1 cellular context compared by ENCODE assay signal in the genomic region with DNA sequence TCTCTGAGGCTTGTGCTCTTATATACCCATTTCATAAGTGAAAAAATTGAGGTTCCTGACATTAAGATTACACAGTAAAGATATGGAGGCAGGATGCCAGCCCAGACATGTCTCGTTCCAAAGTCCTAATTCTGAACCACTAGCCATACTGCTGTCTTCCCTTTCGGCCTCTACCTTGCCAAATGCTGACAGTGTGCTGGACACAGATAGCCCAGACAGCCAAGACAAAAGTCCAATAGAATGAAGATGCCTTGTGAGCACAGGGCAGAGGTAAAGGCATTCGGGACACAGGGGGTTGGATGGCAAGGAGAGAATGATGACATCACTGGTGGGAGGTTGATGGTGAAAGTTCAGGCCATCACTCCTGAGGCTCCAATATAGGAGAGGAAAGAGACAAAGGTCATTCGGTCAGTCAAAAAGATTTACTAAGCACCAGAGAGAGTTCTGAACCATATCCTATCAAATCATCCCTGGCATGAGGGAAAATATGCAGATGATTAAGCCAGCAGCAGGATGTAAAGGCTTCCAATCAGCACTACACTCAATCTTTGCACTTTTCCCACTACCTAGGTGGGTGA.
TF ChIP-seq lines count a peak whose summit lies in the region.

No MANE protein-coding gene starts in this region.

TF ChIP-seq in A549, 52 proteins besides CTCF, POLR2A, EP300 and RAD21 (continued from another document):
- TF ChIP-seq FOSB (CRISPR knock-in tag; IDR thresholded peaks at IDR 0.05) = no peak
- TF ChIP-seq CHD2 (IDR thresholded peaks at IDR 0.05; ENCODE audit: low read length, partially characterized antibody) = no peak
TF ChIP-seq in A549: peak in this region for 0.
